Comparison of ENCODE assay signal across 9 cellular contexts in genomic region chr2:56008661-56009411, GRCh38.
A peak's percentile ranks its signal among the peaks of the same experiment; 100 is the strongest.
DNase-seq lines count a peak whose midpoint lies in the region; ATAC-seq and TF ChIP-seq lines count a peak whose summit lies in the region.
"Had no signal": no experiment of that assay in that cellular context is flagged by ENCODE, and none has a peak within 500 bp of the region (broad histone marks: within the 10 kb centered on the region; RNA-seq: fewer than 3 reads in every experiment).

No MANE protein-coding gene starts in this region.

- no peak overlapping the region for H3K4me3 Mint-ChIP-seq in stimulated activated naive B cell treated with anti-CD40 and anti-IgM and Interleukin-4, amounts not matched to agents 10 μg/mL and 1 μg/mL and 100 μg/mL, for 72 hours
- H3K4me3 Mint-ChIP-seq in stimulated activated effector memory CD8-positive, alpha-beta T cell treated with anti-CD3 and anti-CD28 coated beads, Interleukin-12 subunit alpha, Interleukin-12 subunit beta, amount 100 ng/mL, for 72 hours = no peak overlapping the region
- H3K4me3 Mint-ChIP-seq: central memory CD8-positive, alpha-beta T cell had no signal

- H2AFZ ChIP-seq in mesenchymal stem cell (ENCODE audit: low read depth, low read length) = no peak overlapping the region

- intact Hi-C loops in dorsolateral prefrontal cortex (cut with DNase I) = loop anchor here (2.0 to 10.0 kb wide), 4 partner anchors 42 to 290 kb away; no protein-coding TSS in a partner anchor

- H3K4me1 ChIP-seq in mesenchymal stem cell (ENCODE audit: control insufficient read depth, insufficient read depth, low read depth, low read length) = no peaks in the 10 kb centered on the region

- peak overlapping the region in 1 of 2 experiments; percentile 65 for H2BK12ac ChIP-seq in mesenchymal stem cell (ENCODE audit: low read length in 2 of 2)

- TF ChIP-seq CTCF in dorsolateral prefrontal cortex (IDR thresholded peaks at IDR 0.05 in 54 of 56, conservative IDR thresholded peaks at IDR 0.05 in 2 of 56; ENCODE audit: low read depth in 1 of 56, partially characterized antibody in 56 of 56) = peak in 3 of 56 donors; percentile 12 to 14 (median 13)

- DNase-seq in DMS153 (lab: John Stamatoyannopoulos, UW) = peak; percentile 84
- peak; percentile 23 for DNase-seq in NCI-H226
- peak in 9 of 10 donors; percentile 48 to 89 (median 68) for DNase-seq in dorsolateral prefrontal cortex
- DNase-seq in mesenchymal stem cell = peak; percentile 82
- no peak for DNase-seq in stimulated activated naive B cell treated with anti-CD40 and anti-IgM and Interleukin-4, amounts not matched to agents 10 μg/mL and 1 μg/mL and 100 μg/mL, for 72 hours
- DNase-seq in stimulated activated effector memory CD8-positive, alpha-beta T cell treated with anti-CD3 and anti-CD28 coated beads, Interleukin-12 subunit alpha, Interleukin-12 subunit beta, amount 100 ng/mL, for 72 hours (ENCODE audit: low spot score in 2 of 2) = no peak

- no peaks in the 10 kb centered on the region for H3K36me3 ChIP-seq in mesenchymal stem cell (ENCODE audit: control insufficient read depth in 1 of 2, insufficient read depth in 2 of 2, low read depth in 1 of 2, low read length in 2 of 2)

- H3K4ac ChIP-seq in mesenchymal stem cell (ENCODE audit: low read depth in 1 of 2, low read length in 2 of 2) = peak overlapping the region in 1 of 2 experiments; percentile 24

- H3K9ac ChIP-seq in mesenchymal stem cell (ENCODE audit: low read length) = peak overlapping the region; percentile 82

- peak overlapping the region in 48 of 59 donors; percentile 5 to 56 (median 34) for H3K4me3 ChIP-seq in dorsolateral prefrontal cortex
- peak overlapping the region in 1 of 2 experiments; percentile 21 for H3K4me3 ChIP-seq in mesenchymal stem cell (ENCODE audit: insufficient read depth in 1 of 2, low read depth in 1 of 2, low read length in 2 of 2)

- H3K23ac ChIP-seq in mesenchymal stem cell (ENCODE audit: low read length in 2 of 2) = no peak overlapping the region

- H4K8ac ChIP-seq in mesenchymal stem cell (ENCODE audit: low read length) = no peak overlapping the region

- no peaks in the 10 kb centered on the region for H3K4me1 Mint-ChIP-seq in stimulated activated naive B cell treated with anti-CD40 and anti-IgM and Interleukin-4, amounts not matched to agents 10 μg/mL and 1 μg/mL and 100 μg/mL, for 72 hours
- no peaks in the 10 kb centered on the region for H3K4me1 Mint-ChIP-seq in stimulated activated effector memory CD8-positive, alpha-beta T cell treated with anti-CD3 and anti-CD28 coated beads, Interleukin-12 subunit alpha, Interleukin-12 subunit beta, amount 100 ng/mL, for 72 hours
- H3K4me1 Mint-ChIP-seq: central memory CD8-positive, alpha-beta T cell had no signal

- peak overlapping the region; percentile 1 for H2AK5ac ChIP-seq in mesenchymal stem cell (ENCODE audit: low read length, severe bottlenecking)

- no peak overlapping the region for H2BK15ac ChIP-seq in mesenchymal stem cell (ENCODE audit: low read depth, poor library complexity, severe bottlenecking)

- H3K27ac ChIP-seq in dorsolateral prefrontal cortex (peak overlapping the region in 57 of 59 donors; percentile 7 to 92 (median 79)), mesenchymal stem cell (ENCODE audit: low read length, poor library complexity, severe bottlenecking) (peak overlapping the region; percentile 33)

- no peak overlapping the region for H3K14ac ChIP-seq in mesenchymal stem cell (ENCODE audit: low read length in 2 of 2)

- no peaks in the 10 kb centered on the region for H3K36me3 Mint-ChIP-seq in stimulated activated naive B cell treated with anti-CD40 and anti-IgM and Interleukin-4, amounts not matched to agents 10 μg/mL and 1 μg/mL and 100 μg/mL, for 72 hours
- no peaks in the 10 kb centered on the region for H3K36me3 Mint-ChIP-seq in stimulated activated effector memory CD8-positive, alpha-beta T cell treated with anti-CD3 and anti-CD28 coated beads, Interleukin-12 subunit alpha, Interleukin-12 subunit beta, amount 100 ng/mL, for 72 hours

- ATAC-seq in stimulated activated naive B cell treated with anti-CD40 and anti-IgM and Interleukin-4, amounts not matched to agents 10 μg/mL and 1 μg/mL and 100 μg/mL, for 72 hours (replicated peaks) = no peak
- ATAC-seq in stimulated activated effector memory CD8-positive, alpha-beta T cell treated with anti-CD3 and anti-CD28 coated beads, Interleukin-12 subunit alpha, Interleukin-12 subunit beta, amount 100 ng/mL, for 72 hours = no peak
- ATAC-seq in HG02798 (IDR thresholded peaks at IDR 0.05; ENCODE audit: poor library complexity, unreplicated experiment) (no peak), HG02763 (IDR thresholded peaks at IDR 0.05; ENCODE audit: unreplicated experiment) (no peak)

- no peaks in the 10 kb centered on the region for H3K9me3 ChIP-seq in mesenchymal stem cell (ENCODE audit: control insufficient read depth, low read length)

- H4K91ac ChIP-seq in mesenchymal stem cell (ENCODE audit: low read length) = no peak overlapping the region

- no peaks in the 10 kb centered on the region for H3K79me1 ChIP-seq in mesenchymal stem cell (replicated peaks; ENCODE audit: low read length, poor library complexity, severe bottlenecking)

- peak overlapping the region; percentile 27 for H3K4me2 ChIP-seq in mesenchymal stem cell (ENCODE audit: low read length, poor library complexity, severe bottlenecking)

- H2BK120ac ChIP-seq in mesenchymal stem cell (ENCODE audit: low read depth, low read length) = no peak overlapping the region

- no peaks in the 10 kb centered on the region for H3K9me3 Mint-ChIP-seq in stimulated activated naive B cell treated with anti-CD40 and anti-IgM and Interleukin-4, amounts not matched to agents 10 μg/mL and 1 μg/mL and 100 μg/mL, for 72 hours
- peaks cover 2% of the 10 kb centered on the region for H3K9me3 Mint-ChIP-seq in stimulated activated effector memory CD8-positive, alpha-beta T cell treated with anti-CD3 and anti-CD28 coated beads, Interleukin-12 subunit alpha, Interleukin-12 subunit beta, amount 100 ng/mL, for 72 hours
- H3K9me3 Mint-ChIP-seq: central memory CD8-positive, alpha-beta T cell had no signal

- H3K27me3 ChIP-seq in dorsolateral prefrontal cortex (no peaks in the 10 kb centered on the region), mesenchymal stem cell (ENCODE audit: control insufficient read depth in 1 of 2, insufficient read depth in 1 of 2, low read length in 2 of 2) (no peaks in the 10 kb centered on the region)

- H3K18ac ChIP-seq in mesenchymal stem cell (ENCODE audit: low read depth in 1 of 2, low read length in 2 of 2) = no peak overlapping the region

- H2BK5ac ChIP-seq in mesenchymal stem cell (ENCODE audit: low read depth, low read length, poor library complexity, severe bottlenecking) = no peak overlapping the region

- H3K27me3 Mint-ChIP-seq in stimulated activated naive B cell treated with anti-CD40 and anti-IgM and Interleukin-4, amounts not matched to agents 10 μg/mL and 1 μg/mL and 100 μg/mL, for 72 hours = peaks cover 5% of the 10 kb centered on the region in 2 donors
- H3K27me3 Mint-ChIP-seq: central memory CD8-positive, alpha-beta T cell had no signal

- 8% methylated on average over 7 of the region's 8 CpGs for WGBS in mesenchymal stem cell

- no peak overlapping the region for H3K27ac Mint-ChIP-seq in stimulated activated naive B cell treated with anti-CD40 and anti-IgM and Interleukin-4, amounts not matched to agents 10 μg/mL and 1 μg/mL and 100 μg/mL, for 72 hours
- H3K27ac Mint-ChIP-seq in stimulated activated effector memory CD8-positive, alpha-beta T cell treated with anti-CD3 and anti-CD28 coated beads, Interleukin-12 subunit alpha, Interleukin-12 subunit beta, amount 100 ng/mL, for 72 hours = no peak overlapping the region

Comparison
In these comparisons a context has a peak if more than half of its experiments do, and no peak if none do; other contexts are left out.
1. DNase-seq: peak in DMS153 (single experiment), NCI-H226 (single experiment), dorsolateral prefrontal cortex (9 of 10) and mesenchymal stem cell (single experiment); none in stimulated activated naive B cell treated with anti-CD40 and anti-IgM and Interleukin-4, amounts not matched to agents 10 μg/mL and 1 μg/mL and 100 μg/mL, for 72 hours (single experiment) and stimulated activated effector memory CD8-positive, alpha-beta T cell treated with anti-CD3 and anti-CD28 coated beads, Interleukin-12 subunit alpha, Interleukin-12 subunit beta, amount 100 ng/mL, for 72 hours (0 of 2).